In the genomic region with DNA sequence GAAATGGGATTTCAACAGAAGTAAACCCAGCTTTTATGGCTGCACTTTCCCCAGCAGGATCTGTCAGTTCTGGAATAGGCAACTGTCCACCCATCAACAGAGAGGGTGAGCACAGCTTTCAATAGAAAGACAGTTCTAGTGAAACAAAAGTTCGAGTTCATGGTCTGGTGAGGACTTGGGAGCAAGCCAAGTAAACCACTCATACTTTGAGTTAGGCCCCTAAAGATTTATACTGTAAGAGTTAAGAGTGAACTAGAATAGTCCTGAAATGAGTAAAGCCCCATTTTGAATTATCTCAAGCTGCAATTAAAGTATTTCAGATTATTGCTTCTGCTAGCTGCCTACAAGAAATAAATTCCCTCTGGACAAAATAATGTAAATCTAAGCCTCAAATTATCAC, we compare ENCODE assay signal across 24 cellular contexts.
"Had no signal": no experiment of that assay in that cellular context is flagged by ENCODE, and none has a peak within 500 bp of the region (broad histone marks: within the 10 kb centered on the region; RNA-seq: fewer than 3 reads in every experiment).

No MANE protein-coding gene starts in this region.

- H3K27ac ChIP-seq: coronary artery, esophagus muscularis mucosa, heart left ventricle, neutrophil, pancreas, right lobe of liver, thoracic aorta, tibial nerve, upper lobe of right lung, uterus had no signal

- FAIRE-seq: endothelial cell of umbilical vein, frontal cortex, islet of Langerhans, pancreas, small intestine had no signal

- H3K27me3 ChIP-seq: esophagus muscularis mucosa, heart left ventricle, neutrophil, pancreas, right lobe of liver, tibial nerve, upper lobe of right lung, uterus had no signal

- ATAC-seq: heart left ventricle; left colon; left ventricle myocardium superior; natural killer cell; pancreas; right lobe of liver; stimulated activated naive B cell treated with anti-CD40 and anti-IgM and Interleukin-4, amounts not matched to agents 10 μg/mL and 1 μg/mL and 100 μg/mL, for 72 hours; upper lobe of right lung had no signal

- H3K36me3 ChIP-seq: right lobe of liver, thoracic aorta had no signal

- H3K9me3 ChIP-seq: esophagus muscularis mucosa, heart left ventricle, neutrophil, pancreas, right lobe of liver, thoracic aorta, tibial nerve, upper lobe of right lung, uterus had no signal

- DNase-seq: dermis blood vessel endothelial cell; effector memory CD4-positive, alpha-beta T cell; heart left ventricle; hippocampal formation; left colon; left ventricle myocardium superior; natural killer cell; pancreas; right lobe of liver; small intestine; stimulated activated CD4-positive, alpha-beta T cell treated with anti-CD3 and anti-CD28 coated beads, Interleukin-15, amount 100 ng/mL, for 24 hours; stimulated activated CD4-positive, alpha-beta T cell treated with anti-CD3 and anti-CD28 coated beads, Interleukin-2, amount 100 ng/mL, for 48 hours; stimulated activated naive B cell treated with anti-CD40 and anti-IgM and Interleukin-4, amounts not matched to agents 10 μg/mL and 1 μg/mL and 100 μg/mL, for 72 hours; upper lobe of right lung; uterus had no signal

- H3K4me3 ChIP-seq: coronary artery, esophagus muscularis mucosa, heart left ventricle, lung, pancreas, right lobe of liver, thoracic aorta, tibial nerve, upper lobe of right lung, uterus had no signal

- H3K4me1 ChIP-seq: esophagus muscularis mucosa, heart left ventricle, pancreas, right lobe of liver, tibial nerve, upper lobe of right lung, uterus had no signal
